ENCODE assay signal across 18 cellular contexts in genomic region chr12:130639759-130640158, GRCh38.
"Had no signal": no experiment of that assay in that cellular context is flagged by ENCODE, and none has a peak within 500 bp of the region (broad histone marks: within the 10 kb centered on the region; RNA-seq: fewer than 3 reads in every experiment).

No MANE protein-coding gene starts in this region.

- H3K9me3 ChIP-seq: right atrium auricular region, thyroid gland, vagina had no signal

- DNase-seq: activated CD4-positive, alpha-beta memory T cell treated with anti-CD3 and anti-CD28 coated beads, Interleukin-2, amount 10 ng/mL, durations not matched to agents 7 days and 5 days; activated effector memory CD4-positive, alpha-beta T cell treated with Interleukin-2 at 50 U/mL for 16 hours; activated naive CD4-positive, alpha-beta T cell treated with anti-CD3 and anti-CD28 coated beads, Interleukin-2, amount 50 U/mL, for 16 hours; activated T-cell treated with anti-CD3 and anti-CD28 coated beads, Interleukin-2, amount 50 U/mL, for 4 hours; dorsolateral prefrontal cortex; erythroblast; islet precursor cell; left ventricle myocardium inferior; natural killer cell; nucleus accumbens; posterior cingulate gyrus; stimulated activated CD4-positive, alpha-beta T cell treated with anti-CD3 and anti-CD28 coated beads, Interleukin-2, amount 100 ng/mL, for 48 hours; thyroid gland had no signal

- H3K4me1 ChIP-seq: left ventricle myocardium inferior, right atrium auricular region, thyroid gland, vagina had no signal

- ATAC-seq: activated T-cell treated with anti-CD3 and anti-CD28 coated beads, Interleukin-2, amount 50 U/mL, for 4 hours; natural killer cell; stimulated activated memory B cell treated with anti-CD40 and anti-IgM and Interleukin-4, amounts not matched to agents 10 μg/mL and 1 μg/mL and 100 μg/mL, for 72 hours had no signal

- H3K27ac ChIP-seq: cardiac muscle cell, dorsolateral prefrontal cortex, hepatocyte, left ventricle myocardium inferior, right atrium auricular region, thyroid gland, vagina had no signal

- H3K4me3 ChIP-seq: cardiac muscle cell, dorsolateral prefrontal cortex, hepatocyte, left ventricle myocardium inferior, right atrium auricular region, thyroid gland, vagina had no signal

- H3K36me3 ChIP-seq: cardiac muscle cell, left ventricle myocardium inferior, right atrium auricular region, thyroid gland, vagina had no signal

- H3K27me3 ChIP-seq: cardiac muscle cell, dorsolateral prefrontal cortex, hepatocyte, right atrium auricular region, thyroid gland, vagina had no signal
